ENCODE assay signal across 1 cellular context in genomic region chr2:213241817-213242216, GRCh38.
A peak's percentile ranks its signal among the peaks of the same experiment; 100 is the strongest.
TF ChIP-seq lines count a peak whose summit lies in the region.

No MANE protein-coding gene starts in this region.

TF ChIP-seq in GM12878, 131 proteins besides CTCF, POLR2A, EP300 and RAD21:
- TF ChIP-seq MLLT1 (IDR thresholded peaks at IDR 0.05) (peak; percentile 90), RB1 (IDR thresholded peaks at IDR 0.05; ENCODE audit: borderline replicate concordance) (no peak), HDGF (IDR thresholded peaks at IDR 0.05) (peak; percentile 54; the same call in 1 of the 2 replicates), ATF7 (IDR thresholded peaks at IDR 0.05; ENCODE audit: low read depth) (peak; percentile 47; the same call in 1 of the 2 replicates), ZNF687 (IDR thresholded peaks at IDR 0.05) (0 out of 2 replicates have a peak, but pooled peaks have one; percentile 3), MTA3 (IDR thresholded peaks at IDR 0.05; ENCODE audit: borderline replicate concordance, low read length) (peak; percentile 38; the same call in 1 of the 2 replicates), STAT3 (IDR thresholded peaks at IDR 0.05; ENCODE audit: low read depth, low read length) (no peak), FOXM1 (IDR thresholded peaks at IDR 0.05; ENCODE audit: low read depth, low read length) (0 out of 2 replicates have a peak, but pooled peaks have one; percentile 24), YBX1 (IDR thresholded peaks at IDR 0.05) (no peak), RELB (IDR thresholded peaks at IDR 0.05; ENCODE audit: low read depth) (0 out of 2 replicates have a peak, but pooled peaks have one; percentile 8), ATF2 (IDR thresholded peaks at IDR 0.05; ENCODE audit: low read length) (peak; percentile 10; the same call in 1 of the 2 replicates)
